28 cellular contexts compared by ENCODE assay signal in genomic region chr17:27066315-27066714, GRCh38.
"Had no signal": no experiment of that assay in that cellular context is flagged by ENCODE, and none has a peak within 500 bp of the region (broad histone marks: within the 10 kb centered on the region; RNA-seq: fewer than 3 reads in every experiment).

No MANE protein-coding gene starts in this region.

- FAIRE-seq: colon, endometrium, endothelial cell of umbilical vein, frontal cortex had no signal

- H3K27ac ChIP-seq: colonic mucosa, coronary artery, dorsolateral prefrontal cortex, epithelial cell of prostate, esophagus muscularis mucosa, esophagus squamous epithelium, foreskin keratinocyte, gastrocnemius medialis, gastroesophageal sphincter, heart left ventricle, heart right ventricle had no signal

- H3K27me3 ChIP-seq: colonic mucosa, foreskin keratinocyte, gastrocnemius medialis had no signal

- H3K36me3 ChIP-seq: colonic mucosa, esophagus muscularis mucosa, esophagus squamous epithelium, gastrocnemius medialis, gastroesophageal sphincter, heart left ventricle, heart right ventricle had no signal

- ATAC-seq: effector memory CD8-positive, alpha-beta T cell; esophagus mucosa; foreskin keratinocyte; gastrocnemius medialis; gastroesophageal sphincter; heart left ventricle; heart right ventricle had no signal

- H3K4me3 ChIP-seq: colonic mucosa, coronary artery, dorsolateral prefrontal cortex, esophagus muscularis mucosa, esophagus squamous epithelium, gastrocnemius medialis, gastroesophageal sphincter, heart left ventricle, heart right ventricle had no signal

- DNase-seq: colonic mucosa; cortex of kidney; dermis blood vessel endothelial cell; dorsolateral prefrontal cortex; effector CD4-positive, alpha-beta T cell; effector CD8-positive, alpha-beta T cell; effector memory CD4-positive, alpha-beta T cell; effector memory CD8-positive, alpha-beta T cell; endodermal cell; erythroblast; esophagus squamous epithelium; foreskin fibroblast; foreskin keratinocyte; foreskin melanocyte; gastrocnemius medialis; glutamatergic neuron; head of caudate nucleus; heart left ventricle; heart right ventricle had no signal

- H3K4me1 ChIP-seq: colonic mucosa, esophagus muscularis mucosa, esophagus squamous epithelium, foreskin keratinocyte, gastrocnemius medialis, gastroesophageal sphincter, heart left ventricle, heart right ventricle had no signal

- H3K9me3 ChIP-seq: colonic mucosa, esophagus muscularis mucosa, esophagus squamous epithelium, gastrocnemius medialis, gastroesophageal sphincter had no signal
